In the genomic region with DNA sequence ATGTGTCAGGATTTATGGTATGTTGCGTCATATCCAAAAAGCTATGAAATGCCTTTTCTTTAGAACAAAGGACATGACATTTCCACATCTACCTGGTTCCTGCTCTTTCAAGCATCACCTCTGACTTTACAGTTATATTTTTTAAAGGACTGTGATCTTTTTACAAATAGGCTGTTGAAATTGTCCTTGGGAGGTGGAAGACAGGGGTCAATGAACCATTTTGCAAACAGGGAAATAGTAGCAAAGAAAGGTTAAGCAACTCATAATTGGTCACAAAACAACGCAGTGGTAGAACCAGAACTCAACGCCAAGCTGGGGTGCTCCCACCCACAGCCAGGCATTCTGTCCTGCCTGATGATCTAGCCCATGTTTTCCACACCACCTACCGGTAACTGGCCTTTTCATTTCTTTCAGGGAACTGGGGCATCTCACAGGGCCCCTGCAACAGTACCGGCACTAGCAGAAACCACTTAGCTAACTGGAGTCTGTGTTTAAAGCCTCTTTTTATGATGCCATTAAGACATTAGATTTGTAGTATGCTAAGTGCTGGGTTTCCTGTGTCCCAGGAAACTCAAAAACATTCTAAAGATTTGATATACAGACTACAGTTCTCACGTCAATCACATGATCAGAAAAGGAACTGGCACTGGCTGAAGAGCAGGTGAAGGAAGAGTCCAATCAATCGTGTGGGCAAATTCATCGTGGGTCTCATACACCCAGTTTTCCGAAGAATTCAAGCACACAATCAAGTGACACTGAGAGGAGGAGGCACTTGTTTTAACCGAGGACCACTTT, we compare ENCODE assay signal across 1 cellular context.
TF ChIP-seq lines count a peak whose summit lies in the region.

No MANE protein-coding gene starts in this region.

TF ChIP-seq in HepG2, 621 proteins besides CTCF, POLR2A, EP300 and RAD21 (continued from another document and continues in another):
- TF ChIP-seq, protein P1, sequence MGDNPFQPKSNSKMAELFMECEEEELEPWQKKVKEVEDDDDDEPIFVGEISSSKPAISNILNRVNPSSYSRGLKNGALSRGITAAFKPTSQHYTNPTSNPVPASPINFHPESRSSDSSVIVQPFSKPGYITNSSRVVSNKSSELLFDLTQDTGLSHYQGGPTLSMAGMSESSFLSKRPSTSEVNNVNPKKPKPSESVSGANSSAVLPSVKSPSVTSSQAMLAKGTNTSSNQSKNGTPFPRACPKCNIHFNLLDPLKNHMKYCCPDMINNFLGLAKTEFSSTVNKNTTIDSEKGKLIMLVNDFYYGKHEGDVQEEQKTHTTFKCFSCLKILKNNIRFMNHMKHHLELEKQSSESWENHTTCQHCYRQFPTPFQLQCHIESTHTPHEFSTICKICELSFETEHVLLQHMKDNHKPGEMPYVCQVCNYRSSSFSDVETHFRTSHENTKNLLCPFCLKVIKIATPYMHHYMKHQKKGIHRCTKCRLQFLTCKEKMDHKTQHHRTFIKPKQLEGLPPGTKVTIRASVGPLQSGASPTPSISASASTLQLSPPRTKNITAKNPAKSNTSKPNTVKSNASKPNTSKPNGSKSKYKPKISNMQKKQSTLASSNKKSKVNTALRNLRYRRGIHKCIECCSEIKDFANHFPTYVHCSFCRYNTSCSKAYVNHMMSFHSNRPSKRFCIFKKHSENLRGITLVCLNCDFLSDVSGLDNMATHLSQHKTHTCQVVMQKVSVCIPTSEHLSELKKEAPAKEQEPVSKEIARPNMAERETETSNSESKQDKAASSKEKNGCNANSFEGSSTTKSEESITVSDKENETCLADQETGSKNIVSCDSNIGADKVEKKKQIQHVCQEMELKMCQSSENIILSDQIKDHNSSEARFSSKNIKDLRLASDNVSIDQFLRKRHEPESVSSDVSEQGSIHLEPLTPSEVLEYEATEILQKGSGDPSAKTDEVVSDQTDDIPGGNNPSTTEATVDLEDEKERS (CRISPR knock-in tag; IDR thresholded peaks at IDR 0.05): peak; percentile 95
- TF ChIP-seq ZNF768 (CRISPR knock-in tag; IDR thresholded peaks at IDR 0.05) (peak; percentile 28; the same call in 1 of the 2 replicates), BRD4 (CRISPR knock-in tag; IDR thresholded peaks at IDR 0.05) (no peak), ZFYVE20 (CRISPR knock-in tag; IDR thresholded peaks at IDR 0.05; ENCODE audit: borderline replicate concordance, low read depth) (no peak), HNF4G (IDR thresholded peaks at IDR 0.05; ENCODE audit: borderline replicate concordance, low read depth, low read length) (peak; percentile 85; the same call in 1 of the 2 replicates), HNF4G (CRISPR knock-in tag; IDR thresholded peaks at IDR 0.05; ENCODE audit: borderline replicate concordance, low read depth) (peak; percentile 91), HDAC6 (IDR thresholded peaks at IDR 0.05; ENCODE audit: low read depth, low read length) (no peak), MAFF (IDR thresholded peaks at IDR 0.05; ENCODE audit: low read depth, low read length) (peak; percentile 24; the same call in 1 of the 2 replicates), ERF (CRISPR knock-in tag; IDR thresholded peaks at IDR 0.05) (peak; percentile 94), ZMYM2 (CRISPR knock-in tag; IDR thresholded peaks at IDR 0.05) (peak; percentile 94), CENPT (CRISPR knock-in tag; IDR thresholded peaks at IDR 0.05; ENCODE audit: low read depth) (no peak), DMAP1 (CRISPR knock-in tag; IDR thresholded peaks at IDR 0.05) (no peak), MAFG (CRISPR knock-in tag; IDR thresholded peaks at IDR 0.05) (no peak), SIX4 (CRISPR knock-in tag; IDR thresholded peaks at IDR 0.05) (peak; percentile 87), CREM (IDR thresholded peaks at IDR 0.05) (peak; percentile 98), CREM (CRISPR knock-in tag; IDR thresholded peaks at IDR 0.05) (no peak), ZNF564 (CRISPR knock-in tag; IDR thresholded peaks at IDR 0.05) (peak; percentile 61; the same call in 1 of the 2 replicates), ISL2 (CRISPR knock-in tag; IDR thresholded peaks at IDR 0.05) (peak; percentile 99), KLF6 (CRISPR knock-in tag; IDR thresholded peaks at IDR 0.05) (peak; percentile 88), SIX1 (CRISPR knock-in tag; IDR thresholded peaks at IDR 0.05; ENCODE audit: borderline replicate concordance) (peak; percentile 95), ZNF296 (CRISPR knock-in tag; conservative IDR thresholded peaks at IDR 0.05) (no peak), FOXK1 (CRISPR knock-in tag; IDR thresholded peaks at IDR 0.05; ENCODE audit: borderline replicate concordance, low read depth) (peak; percentile 96), TCF7L2 (IDR thresholded peaks at IDR 0.05; ENCODE audit: low read depth, low read length) (peak; percentile 95), ZKSCAN8 (CRISPR knock-in tag; IDR thresholded peaks at IDR 0.05; ENCODE audit: borderline replicate concordance) (peak; percentile 94; the same call in 1 of the 2 replicates), ZNF501 (CRISPR knock-in tag; IDR thresholded peaks at IDR 0.05) (peak; percentile 58; the same call in 1 of the 2 replicates)
- TF ChIP-seq, protein P2, sequence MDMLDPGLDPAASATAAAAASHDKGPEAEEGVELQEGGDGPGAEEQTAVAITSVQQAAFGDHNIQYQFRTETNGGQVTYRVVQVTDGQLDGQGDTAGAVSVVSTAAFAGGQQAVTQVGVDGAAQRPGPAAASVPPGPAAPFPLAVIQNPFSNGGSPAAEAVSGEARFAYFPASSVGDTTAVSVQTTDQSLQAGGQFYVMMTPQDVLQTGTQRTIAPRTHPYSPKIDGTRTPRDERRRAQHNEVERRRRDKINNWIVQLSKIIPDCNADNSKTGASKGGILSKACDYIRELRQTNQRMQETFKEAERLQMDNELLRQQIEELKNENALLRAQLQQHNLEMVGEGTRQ (IDR thresholded peaks at IDR 0.05; ENCODE audit: low read depth, low read length): no peak
- TF ChIP-seq, protein P2 (CRISPR knock-in tag; IDR thresholded peaks at IDR 0.05; ENCODE audit: borderline replicate concordance): no peak
- TF ChIP-seq, protein P3, sequence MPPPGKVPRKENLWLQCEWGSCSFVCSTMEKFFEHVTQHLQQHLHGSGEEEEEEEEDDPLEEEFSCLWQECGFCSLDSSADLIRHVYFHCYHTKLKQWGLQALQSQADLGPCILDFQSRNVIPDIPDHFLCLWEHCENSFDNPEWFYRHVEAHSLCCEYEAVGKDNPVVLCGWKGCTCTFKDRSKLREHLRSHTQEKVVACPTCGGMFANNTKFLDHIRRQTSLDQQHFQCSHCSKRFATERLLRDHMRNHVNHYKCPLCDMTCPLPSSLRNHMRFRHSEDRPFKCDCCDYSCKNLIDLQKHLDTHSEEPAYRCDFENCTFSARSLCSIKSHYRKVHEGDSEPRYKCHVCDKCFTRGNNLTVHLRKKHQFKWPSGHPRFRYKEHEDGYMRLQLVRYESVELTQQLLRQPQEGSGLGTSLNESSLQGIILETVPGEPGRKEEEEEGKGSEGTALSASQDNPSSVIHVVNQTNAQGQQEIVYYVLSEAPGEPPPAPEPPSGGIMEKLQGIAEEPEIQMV (CRISPR knock-in tag; IDR thresholded peaks at IDR 0.05; ENCODE audit: low read depth): peak; percentile 56
- TF ChIP-seq, protein P4, sequence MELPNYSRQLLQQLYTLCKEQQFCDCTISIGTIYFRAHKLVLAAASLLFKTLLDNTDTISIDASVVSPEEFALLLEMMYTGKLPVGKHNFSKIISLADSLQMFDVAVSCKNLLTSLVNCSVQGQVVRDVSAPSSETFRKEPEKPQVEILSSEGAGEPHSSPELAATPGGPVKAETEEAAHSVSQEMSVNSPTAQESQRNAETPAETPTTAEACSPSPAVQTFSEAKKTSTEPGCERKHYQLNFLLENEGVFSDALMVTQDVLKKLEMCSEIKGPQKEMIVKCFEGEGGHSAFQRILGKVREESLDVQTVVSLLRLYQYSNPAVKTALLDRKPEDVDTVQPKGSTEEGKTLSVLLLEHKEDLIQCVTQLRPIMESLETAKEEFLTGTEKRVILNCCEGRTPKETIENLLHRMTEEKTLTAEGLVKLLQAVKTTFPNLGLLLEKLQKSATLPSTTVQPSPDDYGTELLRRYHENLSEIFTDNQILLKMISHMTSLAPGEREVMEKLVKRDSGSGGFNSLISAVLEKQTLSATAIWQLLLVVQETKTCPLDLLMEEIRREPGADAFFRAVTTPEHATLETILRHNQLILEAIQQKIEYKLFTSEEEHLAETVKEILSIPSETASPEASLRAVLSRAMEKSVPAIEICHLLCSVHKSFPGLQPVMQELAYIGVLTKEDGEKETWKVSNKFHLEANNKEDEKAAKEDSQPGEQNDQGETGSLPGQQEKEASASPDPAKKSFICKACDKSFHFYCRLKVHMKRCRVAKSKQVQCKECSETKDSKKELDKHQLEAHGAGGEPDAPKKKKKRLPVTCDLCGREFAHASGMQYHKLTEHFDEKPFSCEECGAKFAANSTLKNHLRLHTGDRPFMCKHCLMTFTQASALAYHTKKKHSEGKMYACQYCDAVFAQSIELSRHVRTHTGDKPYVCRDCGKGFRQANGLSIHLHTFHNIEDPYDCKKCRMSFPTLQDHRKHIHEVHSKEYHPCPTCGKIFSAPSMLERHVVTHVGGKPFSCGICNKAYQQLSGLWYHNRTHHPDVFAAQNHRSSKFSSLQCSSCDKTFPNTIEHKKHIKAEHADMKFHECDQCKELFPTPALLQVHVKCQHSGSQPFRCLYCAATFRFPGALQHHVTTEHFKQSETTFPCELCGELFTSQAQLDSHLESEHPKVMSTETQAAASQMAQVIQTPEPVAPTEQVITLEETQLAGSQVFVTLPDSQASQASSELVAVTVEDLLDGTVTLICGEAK (IDR thresholded peaks at IDR 0.05): no peak
- TF ChIP-seq, protein P4 (CRISPR knock-in tag; IDR thresholded peaks at IDR 0.05): peak; percentile 64; the same call in 1 of the 2 replicates
- TF ChIP-seq, protein P5, sequence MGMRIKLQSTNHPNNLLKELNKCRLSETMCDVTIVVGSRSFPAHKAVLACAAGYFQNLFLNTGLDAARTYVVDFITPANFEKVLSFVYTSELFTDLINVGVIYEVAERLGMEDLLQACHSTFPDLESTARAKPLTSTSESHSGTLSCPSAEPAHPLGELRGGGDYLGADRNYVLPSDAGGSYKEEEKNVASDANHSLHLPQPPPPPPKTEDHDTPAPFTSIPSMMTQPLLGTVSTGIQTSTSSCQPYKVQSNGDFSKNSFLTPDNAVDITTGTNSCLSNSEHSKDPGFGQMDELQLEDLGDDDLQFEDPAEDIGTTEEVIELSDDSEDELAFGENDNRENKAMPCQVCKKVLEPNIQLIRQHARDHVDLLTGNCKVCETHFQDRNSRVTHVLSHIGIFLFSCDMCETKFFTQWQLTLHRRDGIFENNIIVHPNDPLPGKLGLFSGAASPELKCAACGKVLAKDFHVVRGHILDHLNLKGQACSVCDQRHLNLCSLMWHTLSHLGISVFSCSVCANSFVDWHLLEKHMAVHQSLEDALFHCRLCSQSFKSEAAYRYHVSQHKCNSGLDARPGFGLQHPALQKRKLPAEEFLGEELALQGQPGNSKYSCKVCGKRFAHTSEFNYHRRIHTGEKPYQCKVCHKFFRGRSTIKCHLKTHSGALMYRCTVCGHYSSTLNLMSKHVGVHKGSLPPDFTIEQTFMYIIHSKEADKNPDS (CRISPR knock-in tag; IDR thresholded peaks at IDR 0.05): peak; percentile 81
- TF ChIP-seq, protein P6, sequence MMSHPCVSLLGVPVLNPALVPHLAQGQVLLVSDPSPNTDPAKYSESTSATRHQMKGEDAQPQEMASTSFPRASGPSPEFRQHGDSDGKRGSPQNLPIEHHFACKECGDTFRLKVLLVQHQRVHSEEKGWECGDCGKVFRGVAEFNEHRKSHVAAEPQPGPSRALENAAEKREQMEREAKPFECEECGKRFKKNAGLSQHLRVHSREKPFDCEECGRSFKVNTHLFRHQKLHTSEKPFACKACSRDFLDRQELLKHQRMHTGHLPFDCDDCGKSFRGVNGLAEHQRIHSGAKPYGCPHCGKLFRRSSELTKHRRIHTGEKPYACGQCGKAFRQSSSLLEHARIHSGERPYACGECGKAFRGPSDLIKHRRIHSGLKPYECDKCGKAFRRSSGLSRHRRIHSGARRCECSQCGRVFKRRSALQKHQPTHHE (CRISPR knock-in tag; IDR thresholded peaks at IDR 0.05; ENCODE audit: borderline replicate concordance): no peak; the same call in 1 of the 2 replicates
- TF ChIP-seq, protein P7, sequence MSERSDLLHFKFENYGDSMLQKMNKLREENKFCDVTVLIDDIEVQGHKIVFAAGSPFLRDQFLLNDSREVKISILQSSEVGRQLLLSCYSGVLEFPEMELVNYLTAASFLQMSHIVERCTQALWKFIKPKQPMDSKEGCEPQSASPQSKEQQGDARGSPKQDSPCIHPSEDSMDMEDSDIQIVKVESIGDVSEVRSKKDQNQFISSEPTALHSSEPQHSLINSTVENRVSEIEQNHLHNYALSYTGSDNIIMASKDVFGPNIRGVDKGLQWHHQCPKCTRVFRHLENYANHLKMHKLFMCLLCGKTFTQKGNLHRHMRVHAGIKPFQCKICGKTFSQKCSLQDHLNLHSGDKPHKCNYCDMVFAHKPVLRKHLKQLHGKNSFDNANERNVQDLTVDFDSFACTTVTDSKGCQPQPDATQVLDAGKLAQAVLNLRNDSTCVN (CRISPR knock-in tag; IDR thresholded peaks at IDR 0.05; ENCODE audit: borderline replicate concordance): no peak; the same call in 1 of the 2 replicates
